28 cellular contexts compared by ENCODE assay signal in the genomic region with DNA sequence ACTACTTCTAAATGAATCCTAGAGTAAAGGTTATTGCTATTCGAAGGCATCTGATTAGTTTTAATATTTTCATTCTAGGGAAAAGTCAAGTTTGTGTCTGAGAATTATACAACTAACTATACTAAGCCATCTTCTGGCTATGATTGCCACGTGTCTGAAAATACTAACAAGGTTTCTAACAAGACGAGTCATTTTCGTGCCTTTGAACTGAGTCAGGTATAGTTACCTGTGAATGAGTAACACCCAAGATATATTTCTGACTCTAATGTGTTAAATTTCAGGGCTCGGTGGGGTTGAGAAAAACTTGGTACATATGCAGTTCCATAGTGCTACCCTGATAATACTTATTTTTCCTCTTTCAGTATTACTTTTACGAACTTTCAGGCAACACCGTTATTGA. TPM values are rescaled to one million over a fixed set of nuclear protein-coding genes. Genes with fewer than 3 reads are reported as not detected.
DNase-seq lines count a peak whose midpoint lies in the region; ATAC-seq, FAIRE-seq and TF ChIP-seq lines count a peak whose summit lies in the region.
"Had no signal": no experiment of that assay in that cellular context is flagged by ENCODE, and none has a peak within 500 bp of the region (broad histone marks: within the 10 kb centered on the region; RNA-seq: fewer than 3 reads in every experiment).

No MANE protein-coding gene starts in this region.

- POLR2A ChIA-PET in activated CD4-positive, alpha-beta T cell treated with anti-CD3 and anti-CD28 coated beads for 36 hours (lab: Charles Lee): no interaction called here

- H3K9ac ChIP-seq in mammary epithelial cell (ENCODE audit: insufficient read depth, low read length) (no peak overlapping the region), keratinocyte (ENCODE audit: control insufficient read depth, extremely low read depth, insufficient read depth, low read length) (no peak overlapping the region)

- dilution Hi-C loops in mammary epithelial cell (cut with HindIII; ENCODE audit: low sequenced_read_pairs): no loop called here
- dilution Hi-C loops in keratinocyte (cut with MboI; ENCODE audit: extremely low pct_ligation_motif_present, low sequenced_read_pairs): no loop called here

- peaks cover 58% of the 10 kb centered on the region for H3K79me2 ChIP-seq in mammary epithelial cell (ENCODE audit: insufficient read depth, low read length)
- H3K79me2 ChIP-seq in keratinocyte (ENCODE audit: control insufficient read depth, insufficient read depth, low read length): peaks cover 24% of the 10 kb centered on the region

- no peak for DNase-seq in activated CD4-positive, alpha-beta T cell treated with anti-CD3 and anti-CD28 coated beads for 36 hours
- DNase-seq in activated CD4-positive, alpha-beta T cell treated with anti-CD3 and anti-CD28 coated beads for 4 hours: no peak
- DNase-seq in mammary epithelial cell (peak; percentile 58), keratinocyte (ENCODE audit: low read depth, low spot score) (peak; percentile 42), RPMI8226 (no peak)
- DNase-seq in activated CD4-positive, CD25-positive, alpha-beta regulatory T cell treated with anti-CD3 and anti-CD28 coated beads, Interleukin-2, amount 50 U/mL, for 72 hours: no peak
- DNase-seq: CD8-positive, alpha-beta memory T cell; DMS79 treated with DMSO at 0.1 percent for 48 hours; GF-D8; Karpas-422; MV-4-11; NCI-H1105 treated with DMSO at 0.1 percent for 48 hours; NCI-H146; NCI-H1930; NCI-H446 treated with DMSO at 0.1 percent for 48 hours; NCI-H526; NCI-H82; NK-92 treated with Interleukin-12 subunit alpha and Interleukin-12 subunit beta, amount 100 ng/mL, for 24 hours; PC-3; SHP77 treated with DMSO at 0.1 percent for 48 hours had no signal

- H3K36me3 ChIP-seq in mammary epithelial cell (ENCODE audit: insufficient read depth, low read length) (peaks cover 3% of the 10 kb centered on the region), keratinocyte (ENCODE audit: control insufficient read depth in 2 of 2, extremely low read depth in 1 of 2, insufficient read depth in 2 of 2, low read length in 2 of 2) (peaks cover 0 to 4% of the 10 kb centered on the region in 2 experiments)

- intact Hi-C loops in activated CD4-positive, alpha-beta T cell treated with anti-CD3 and anti-CD28 coated beads for 36 hours (cut with DNase I, micrococcal nuclease): no loop called here
- intact Hi-C loops in mammary epithelial cell (cut with micrococcal nuclease): loop anchor here (2.0 kb wide), 1 partner anchor 35 kb away; a partner anchor contains a TSS

- in situ Hi-C loops in mammary epithelial cell (cut with MboI; ENCODE audit: low sequenced_read_pairs in 2 of 2): no loop called here

- no peak overlapping the region for H3K4me3 Mint-ChIP-seq in activated CD4-positive, alpha-beta T cell treated with anti-CD3 and anti-CD28 coated beads for 36 hours
- H3K4me3 Mint-ChIP-seq: B cell; CD8-positive, alpha-beta memory T cell had no signal

- H3K36me3 Mint-ChIP-seq in activated CD4-positive, alpha-beta T cell treated with anti-CD3 and anti-CD28 coated beads for 36 hours (ENCODE audit: low read depth): peaks cover 16% of the 10 kb centered on the region

- H3K4me3 ChIP-seq in mammary epithelial cell (replicated peaks in 1 of 3; ENCODE audit: insufficient read depth in 1 of 3, low read depth in 2 of 3, low read length in 3 of 3) (no peak overlapping the region), keratinocyte (ENCODE audit: control insufficient read depth in 2 of 3, extremely low read depth in 1 of 3, insufficient read depth in 2 of 3, low read depth in 1 of 3, low read length in 3 of 3) (no peak overlapping the region)

- ATAC-seq in activated CD4-positive, alpha-beta T cell treated with anti-CD3 and anti-CD28 coated beads for 36 hours: peak; percentile 49
- ATAC-seq in GM19023 (IDR thresholded peaks at IDR 0.05; ENCODE audit: unreplicated experiment): no peak
- ATAC-seq: HepG2, PC-3 had no signal

- peak; percentile 52 for FAIRE-seq in keratinocyte (lab: Jason Lieb, UNC)
- FAIRE-seq: GM12891, GM19239, H54, HepG2 had no signal

- H3K4me1 ChIP-seq in mammary epithelial cell (ENCODE audit: insufficient read depth, low read length) (peaks cover 7% of the 10 kb centered on the region), keratinocyte (ENCODE audit: control insufficient read depth, extremely low read depth, insufficient read depth, low read length) (peaks cover 12% of the 10 kb centered on the region)

- CTCF ChIA-PET in activated CD4-positive, alpha-beta T cell treated with anti-CD3 and anti-CD28 coated beads for 36 hours (lab: Charles Lee): no interaction called here
- CTCF ChIA-PET in mammary epithelial cell (lab: Charles Lee; ENCODE audit: low non-redundant PET): no interaction called here

- no peaks in the 10 kb centered on the region for H3K27me3 Mint-ChIP-seq in activated CD4-positive, alpha-beta T cell treated with anti-CD3 and anti-CD28 coated beads for 36 hours
- H3K27me3 Mint-ChIP-seq: B cell; CD8-positive, alpha-beta memory T cell had no signal

- H3K4me2 ChIP-seq in mammary epithelial cell (ENCODE audit: insufficient read depth, low read depth, low read length): no peak overlapping the region
- H3K4me2 ChIP-seq in keratinocyte (ENCODE audit: control insufficient read depth, extremely low read depth, insufficient read depth, low read depth, low read length): no peak overlapping the region

- no TSS peak for BruUV-seq in mammary epithelial cell (replicated peaks; lab: Mats Ljungman, UMichigan)

- H3K27ac Mint-ChIP-seq in activated CD4-positive, alpha-beta T cell treated with anti-CD3 and anti-CD28 coated beads for 36 hours: no peak overlapping the region
- H3K27ac Mint-ChIP-seq: B cell had no signal

- H3K9me1 ChIP-seq in keratinocyte (ENCODE audit: control insufficient read depth, extremely low read depth, insufficient read depth, low read length): no peaks in the 10 kb centered on the region

- H2AFZ ChIP-seq in mammary epithelial cell (ENCODE audit: low read depth, low read length): no peak overlapping the region
- no peak overlapping the region for H2AFZ ChIP-seq in keratinocyte (ENCODE audit: control insufficient read depth, low read length)

- no peak for TF ChIP-seq CTCF in mammary epithelial cell (conservative IDR thresholded peaks at IDR 0.05 in 1 of 2, IDR thresholded peaks at IDR 0.05 in 1 of 2; ENCODE audit: extremely low read depth in 1 of 2, insufficient read depth in 1 of 2, low read depth in 1 of 2, low read length in 2 of 2)
- TF ChIP-seq CTCF in keratinocyte (optimal IDR thresholded peaks at IDR 0.05 in 1 of 3, IDR thresholded peaks at IDR 0.05 in 1 of 3, conservative IDR thresholded peaks at IDR 0.05 in 1 of 3; ENCODE audit: extremely low read depth in 1 of 3, insufficient read depth in 2 of 3, low read length in 3 of 3): no peak

- H3K27ac ChIP-seq in mammary epithelial cell (ENCODE audit: insufficient read depth, low read depth, low read length) (no peak overlapping the region), keratinocyte (ENCODE audit: control insufficient read depth, insufficient read depth, low read length) (peak overlapping the region; percentile 65)
- H3K27ac ChIP-seq: 22Rv1, C4-2B had no signal

- WGBS in mammary epithelial cell (ENCODE audit: low coverage, missing lambda C conversion rate): 54% methylated on average over 7 of the region's 7 CpGs

- H3K9me3 ChIP-seq in mammary epithelial cell (replicated peaks; ENCODE audit: insufficient read depth, low read length) (no peaks in the 10 kb centered on the region), keratinocyte (ENCODE audit: control insufficient read depth, low read depth, low read length) (no peaks in the 10 kb centered on the region)

- H3K27me3 ChIP-seq in mammary epithelial cell (ENCODE audit: insufficient read depth, low read length): no peaks in the 10 kb centered on the region
- H3K27me3 ChIP-seq in keratinocyte (ENCODE audit: control insufficient read depth, extremely low read depth, insufficient read depth, low read length): no peaks in the 10 kb centered on the region

- H3K9me3 Mint-ChIP-seq in activated CD4-positive, alpha-beta T cell treated with anti-CD3 and anti-CD28 coated beads for 36 hours (ENCODE audit: low read depth): no peaks in the 10 kb centered on the region
- H3K9me3 Mint-ChIP-seq: CD8-positive, alpha-beta memory T cell had no signal

- peaks cover 25% of the 10 kb centered on the region for H3K4me1 Mint-ChIP-seq in activated CD4-positive, alpha-beta T cell treated with anti-CD3 and anti-CD28 coated beads for 36 hours

- H4K20me1 ChIP-seq in mammary epithelial cell (ENCODE audit: insufficient read depth, low read length) (no peaks in the 10 kb centered on the region), keratinocyte (ENCODE audit: control insufficient read depth, extremely low read depth, insufficient read depth, low read length) (no peaks in the 10 kb centered on the region)

RNA-seq across cellular contexts. Expression of a gene that starts 35.5 kb away (rescaled TPM):
- total RNA-seq in activated CD4-positive, alpha-beta T cell treated with anti-CD3 and anti-CD28 coated beads for 36 hours: 10 to 100 TPM; 41.9 to 45.4 TPM
- 10 to 100 TPM; 73.1 to 82.0 TPM for total RNA-seq in mammary epithelial cell
- 30.2 TPM for polyA plus RNA-seq in mammary epithelial cell
- polyA minus RNA-seq in mammary epithelial cell: 31.8 TPM
- polyA plus RNA-seq in keratinocyte: 34.9 to 40.4 TPM (median 35.0 TPM) in 3 replicates
- 38.8 TPM for polyA plus RNA-seq in keratinocyte (2011; ENCODE audit: low read depth)
- polyA plus RNA-seq in keratinocyte (2011; cell fraction: cytosol; rRNA removed): 14.9 and 29.6 TPM in 2 replicates
- polyA plus RNA-seq in keratinocyte (2011; cell fraction: nucleus; rRNA removed): 61.5 and 71.4 TPM in 2 replicates
- 18.2 and 26.5 TPM in 2 replicates for polyA plus RNA-seq in keratinocyte (2012; ENCODE audit: low replicate concordance)
- polyA minus RNA-seq in keratinocyte: 17.5 to 82.6 TPM (median 47.0 TPM) in 3 replicates
- polyA minus RNA-seq in keratinocyte (2011; cell fraction: cytosol; rRNA and poly(A)+ RNA removed): 40.9 TPM
- 93.5 and 163 TPM in 2 replicates for polyA minus RNA-seq in keratinocyte (2011; cell fraction: nucleus; rRNA and poly(A)+ RNA removed)

RNA-seq across cellular contexts. Expression of a gene that starts 53.8 kb away (rescaled TPM):
- total RNA-seq in activated CD4-positive, alpha-beta T cell treated with anti-CD3 and anti-CD28 coated beads for 36 hours: 1 to 10 TPM; 6.4 to 9.8 TPM
- total RNA-seq in mammary epithelial cell: 10 to 100 TPM; 16.7 to 17.3 TPM
- polyA plus RNA-seq in mammary epithelial cell (14.4 TPM), keratinocyte (6.4 to 8.4 TPM (median 8.1 TPM) in 3 replicates)
- polyA minus RNA-seq in mammary epithelial cell (17.0 TPM), keratinocyte (10.6 to 13.9 TPM (median 11.4 TPM) in 3 replicates)
- 3.3 TPM for polyA plus RNA-seq in keratinocyte (2011; ENCODE audit: low read depth)
- polyA plus RNA-seq in keratinocyte (2011; cell fraction: cytosol; rRNA removed): 4.8 and 7.2 TPM in 2 replicates
- polyA plus RNA-seq in keratinocyte (2011; cell fraction: nucleus; rRNA removed): 5.6 and 6.6 TPM in 2 replicates
- polyA plus RNA-seq in keratinocyte (2012; ENCODE audit: low replicate concordance): 8.2 and 11.3 TPM in 2 replicates
- polyA minus RNA-seq in keratinocyte (2011; cell fraction: cytosol; rRNA and poly(A)+ RNA removed): 9.0 TPM
- 5.9 and 6.4 TPM in 2 replicates for polyA minus RNA-seq in keratinocyte (2011; cell fraction: nucleus; rRNA and poly(A)+ RNA removed)

Comparison
In these comparisons a context has a peak if more than half of its experiments do, and no peak if none do; other contexts are left out.
1. DNase-seq: peak in mammary epithelial cell (single experiment) and keratinocyte (single experiment); none in activated CD4-positive, alpha-beta T cell treated with anti-CD3 and anti-CD28 coated beads for 36 hours (single experiment), activated CD4-positive, alpha-beta T cell treated with anti-CD3 and anti-CD28 coated beads for 4 hours (0 of 2), activated CD4-positive, CD25-positive, alpha-beta regulatory T cell treated with anti-CD3 and anti-CD28 coated beads, Interleukin-2, amount 50 U/mL, for 72 hours (single experiment) and RPMI8226 (single experiment).